ENCODE assay signal across 19 cellular contexts in the genomic region with DNA sequence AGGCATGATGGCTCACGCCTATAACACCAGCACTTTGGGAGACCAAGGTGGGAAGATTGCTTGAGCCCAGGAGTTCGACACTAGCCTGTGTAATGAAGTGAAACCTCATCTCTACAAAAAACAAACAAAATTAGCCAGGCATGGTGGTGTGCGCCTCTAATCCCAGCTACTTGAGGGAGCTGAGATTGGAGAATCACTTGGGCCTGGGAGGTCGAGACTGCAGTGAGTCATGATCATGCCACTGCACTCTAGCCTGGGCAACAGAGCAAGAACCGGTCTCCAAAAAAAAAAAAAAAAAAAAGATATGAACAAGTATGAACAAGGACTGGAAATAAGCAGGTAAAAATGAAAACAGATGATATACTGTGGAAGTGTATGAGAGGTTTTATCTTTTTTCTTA. TPM values are rescaled to one million over a fixed set of nuclear protein-coding genes. Genes with fewer than 3 reads are reported as not detected.
DNase-seq lines count a peak whose midpoint lies in the region; ATAC-seq and TF ChIP-seq lines count a peak whose summit lies in the region.
"Had no signal": no experiment of that assay in that cellular context is flagged by ENCODE, and none has a peak within 500 bp of the region (broad histone marks: within the 10 kb centered on the region; RNA-seq: fewer than 3 reads in every experiment).

No MANE protein-coding gene starts in this region.

- H3K4me1 Mint-ChIP-seq in MCF 10A (ENCODE audit: insufficient read depth, unreplicated experiment): no peaks in the 10 kb centered on the region
- no peaks in the 10 kb centered on the region for H3K4me1 Mint-ChIP-seq in naive thymus-derived CD4-positive, alpha-beta T cell
- H3K4me1 Mint-ChIP-seq: CD8-positive, alpha-beta memory T cell had no signal

- in situ Hi-C loops in mammary epithelial cell (cut with MboI; ENCODE audit: low sequenced_read_pairs in 2 of 2): no loop called here

- H3K27me3 ChIP-seq in mammary epithelial cell (ENCODE audit: insufficient read depth, low read length): no peaks in the 10 kb centered on the region
- H3K27me3 ChIP-seq in naive thymus-derived CD4-positive, alpha-beta T cell (ENCODE audit: control insufficient read depth in 2 of 2, insufficient read depth in 2 of 2, low read length in 2 of 2): no peaks in the 10 kb centered on the region

- no peaks in the 10 kb centered on the region for H3K27me3 Mint-ChIP-seq in MCF 10A (ENCODE audit: insufficient read depth, unreplicated experiment)
- no peaks in the 10 kb centered on the region for H3K27me3 Mint-ChIP-seq in naive thymus-derived CD4-positive, alpha-beta T cell
- H3K27me3 Mint-ChIP-seq: CD8-positive, alpha-beta memory T cell had no signal

- BruUV-seq in mammary epithelial cell (replicated peaks; lab: Mats Ljungman, UMichigan) (no TSS peak), MCF 10A (replicated peaks; lab: Mats Ljungman, UMichigan) (no TSS peak)

- no peaks in the 10 kb centered on the region for H3K4me1 ChIP-seq in mammary epithelial cell (ENCODE audit: insufficient read depth, low read length)
- H3K4me1 ChIP-seq in naive thymus-derived CD4-positive, alpha-beta T cell (ENCODE audit: control insufficient read depth in 2 of 2, insufficient read depth in 2 of 2, low read length in 2 of 2): no peaks in the 10 kb centered on the region

- peak; percentile 62 for DNase-seq in mammary epithelial cell
- no peak for DNase-seq in MCF 10A (ENCODE audit: unreplicated experiment)
- peak; percentile 52 for DNase-seq in epithelial cell of esophagus (ENCODE audit: low read depth)
- peak; percentile 59 for DNase-seq in kidney glomerular epithelial cell (lab: John Stamatoyannopoulos, UW)
- DNase-seq in DMS79 treated with DMSO at 0.1 percent for 48 hours (lab: John Stamatoyannopoulos, UW): no peak
- no peak for DNase-seq in NCI-H2227 (lab: John Stamatoyannopoulos, UW; ENCODE audit: unreplicated experiment)
- no peak for DNase-seq in naive thymus-derived CD4-positive, alpha-beta T cell
- DNase-seq: 8988T; CD8-positive, alpha-beta memory T cell; IMR-90; Kasumi-1; NCI-H1105; NCI-H187; NCI-H69; NK-92 treated with Interleukin-12 subunit alpha and Interleukin-12 subunit beta, amount 100 ng/mL, for 24 hours; OCI-M1; RPMI8226; SIG-M5 had no signal

- H3K4me2 ChIP-seq in mammary epithelial cell (ENCODE audit: insufficient read depth, low read depth, low read length): no peak overlapping the region

- H3K9me3 Mint-ChIP-seq in MCF 10A (ENCODE audit: unreplicated experiment): no peaks in the 10 kb centered on the region
- H3K9me3 Mint-ChIP-seq in naive thymus-derived CD4-positive, alpha-beta T cell: peaks cover 0 to 6% (median 0%) of the 10 kb centered on the region in 11 donors

- H3K36me3 ChIP-seq in mammary epithelial cell (ENCODE audit: insufficient read depth, low read length): no peaks in the 10 kb centered on the region
- no peaks in the 10 kb centered on the region for H3K36me3 ChIP-seq in naive thymus-derived CD4-positive, alpha-beta T cell (ENCODE audit: control insufficient read depth in 2 of 3, insufficient read depth in 3 of 3, low read length in 3 of 3)

- CTCF ChIA-PET in mammary epithelial cell (lab: Charles Lee; ENCODE audit: low non-redundant PET): interaction anchor here (0.6 kb wide), 1 partner anchor 205 kb away, joined by 3 read pairs; no protein-coding TSS in a partner anchor
- CTCF ChIA-PET in MCF 10A (lab: Yijun Ruan, JAX): no interaction called here
- CTCF ChIA-PET in naive thymus-derived CD4-positive, alpha-beta T cell (lab: Charles Lee): no interaction called here

- no peak overlapping the region for H3K4me3 ChIP-seq in mammary epithelial cell (replicated peaks in 1 of 3; ENCODE audit: insufficient read depth in 1 of 3, low read depth in 2 of 3, low read length in 3 of 3)
- H3K4me3 ChIP-seq in epithelial cell of esophagus (ENCODE audit: low read length): no peak overlapping the region
- H3K4me3 ChIP-seq in naive thymus-derived CD4-positive, alpha-beta T cell (ENCODE audit: low read length): no peak overlapping the region

- dilution Hi-C loops in mammary epithelial cell (cut with HindIII; ENCODE audit: low sequenced_read_pairs): no loop called here

- intact Hi-C loops in mammary epithelial cell (cut with micrococcal nuclease) (no loop called here), MCF 10A (cut with micrococcal nuclease) (no loop called here)
- intact Hi-C loops in naive thymus-derived CD4-positive, alpha-beta T cell (cut with micrococcal nuclease): no loop called here

- no peaks in the 10 kb centered on the region for H3K79me2 ChIP-seq in mammary epithelial cell (ENCODE audit: insufficient read depth, low read length)

- no peak overlapping the region for H3K27ac ChIP-seq in mammary epithelial cell (ENCODE audit: insufficient read depth, low read depth, low read length)
- H3K27ac ChIP-seq in naive thymus-derived CD4-positive, alpha-beta T cell (ENCODE audit: low read depth, low read length): no peak overlapping the region

- TF ChIP-seq CTCF in mammary epithelial cell (conservative IDR thresholded peaks at IDR 0.05 in 1 of 2, IDR thresholded peaks at IDR 0.05 in 1 of 2; ENCODE audit: extremely low read depth in 1 of 2, insufficient read depth in 1 of 2, low read depth in 1 of 2, low read length in 2 of 2): no peak
- TF ChIP-seq CTCF in MCF 10A (IDR thresholded peaks at IDR 0.05; ENCODE audit: unreplicated experiment): no peak
- TF ChIP-seq CTCF in epithelial cell of esophagus (IDR thresholded peaks at IDR 0.05; ENCODE audit: insufficient read depth, low read depth, low read length, missing control alignments): no peak

- no peaks in the 10 kb centered on the region for H4K20me1 ChIP-seq in mammary epithelial cell (ENCODE audit: insufficient read depth, low read length)

- POLR2A ChIA-PET in MCF 10A (lab: Yijun Ruan, JAX): no interaction called here
- POLR2A ChIA-PET in naive thymus-derived CD4-positive, alpha-beta T cell (lab: Charles Lee): no interaction called here

- no peak overlapping the region for H3K27ac Mint-ChIP-seq in MCF 10A (ENCODE audit: low read depth, unreplicated experiment)
- no peak overlapping the region for H3K27ac Mint-ChIP-seq in naive thymus-derived CD4-positive, alpha-beta T cell

- 82% methylated on average over 4 of the region's 5 CpGs for WGBS in mammary epithelial cell (ENCODE audit: low coverage, missing lambda C conversion rate)

- H3K9ac ChIP-seq in mammary epithelial cell (ENCODE audit: insufficient read depth, low read length): no peak overlapping the region

- H2AFZ ChIP-seq in mammary epithelial cell (ENCODE audit: low read depth, low read length): no peak overlapping the region

- ATAC-seq in HG02870 (IDR thresholded peaks at IDR 0.05; ENCODE audit: unreplicated experiment): no peak
- ATAC-seq in naive thymus-derived CD4-positive, alpha-beta T cell: no peak

- H3K9me3 ChIP-seq in mammary epithelial cell (replicated peaks; ENCODE audit: insufficient read depth, low read length): no peaks in the 10 kb centered on the region
- no peaks in the 10 kb centered on the region for H3K9me3 ChIP-seq in naive thymus-derived CD4-positive, alpha-beta T cell (ENCODE audit: control insufficient read depth in 2 of 3, low read length in 3 of 3)

- H3K36me3 Mint-ChIP-seq in MCF 10A (ENCODE audit: insufficient read depth, unreplicated experiment): no peaks in the 10 kb centered on the region
- no peaks in the 10 kb centered on the region for H3K36me3 Mint-ChIP-seq in naive thymus-derived CD4-positive, alpha-beta T cell
- H3K36me3 Mint-ChIP-seq: CD8-positive, alpha-beta memory T cell had no signal

- no peak overlapping the region for H3K4me3 Mint-ChIP-seq in MCF 10A (ENCODE audit: unreplicated experiment)
- no peak overlapping the region for H3K4me3 Mint-ChIP-seq in naive thymus-derived CD4-positive, alpha-beta T cell
- H3K4me3 Mint-ChIP-seq: CD8-positive, alpha-beta memory T cell had no signal

RNA-seq across cellular contexts. Expression of gene SOX6, which starts 54.1 kb away (rescaled TPM):
- total RNA-seq in mammary epithelial cell (1 to 10 TPM; 2.3 to 7.9 TPM), MCF 10A (2022) (5.2 and 6.4 TPM in 2 replicates)
- 0.97 TPM for polyA plus RNA-seq in mammary epithelial cell
- polyA minus RNA-seq in mammary epithelial cell: 1.1 TPM
- under 1 TPM in 1 of 5 experiments, not detected in 4; 0.51 TPM for total RNA-seq in naive thymus-derived CD4-positive, alpha-beta T cell
- polyA plus RNA-seq in naive thymus-derived CD4-positive, alpha-beta T cell: not detected
- total RNA-seq: CD8-positive, alpha-beta memory T cell had no signal
- polyA plus RNA-seq: CD8-positive, alpha-beta memory T cell had no signal

Comparison
In these comparisons a context has a peak if more than half of its experiments do, and no peak if none do; other contexts are left out.
1. DNase-seq: peak in mammary epithelial cell (single experiment), epithelial cell of esophagus (single experiment) and kidney glomerular epithelial cell (single experiment); none in MCF 10A (single experiment), DMS79 treated with DMSO at 0.1 percent for 48 hours (single experiment), NCI-H2227 (single experiment) and naive thymus-derived CD4-positive, alpha-beta T cell (0 of 9).